ENCODE assay signal across 1 cellular context in genomic region chr17:81659038-81659437, GRCh38.
TF ChIP-seq lines count a peak whose summit lies in the region.

No MANE protein-coding gene starts in this region.

TF ChIP-seq in HepG2, 621 proteins besides CTCF, POLR2A, EP300 and RAD21 (continues in another document):
- no peak for TF ChIP-seq ZBTB3 (CRISPR knock-in tag; IDR thresholded peaks at IDR 0.05; ENCODE audit: borderline replicate concordance, low read depth)
- no peak for TF ChIP-seq RNF219 (CRISPR knock-in tag; IDR thresholded peaks at IDR 0.05)
- no peak for TF ChIP-seq MAFK (conservative IDR thresholded peaks at IDR 0.05 in 1 of 2, IDR thresholded peaks at IDR 0.05 in 1 of 2; ENCODE audit: low read length in 2 of 2)
- no peak for TF ChIP-seq SP1 (IDR thresholded peaks at IDR 0.05)
- TF ChIP-seq SP1 (CRISPR knock-in tag; IDR thresholded peaks at IDR 0.05) = no peak
- no peak for TF ChIP-seq GLMP (CRISPR knock-in tag; IDR thresholded peaks at IDR 0.05; ENCODE audit: borderline replicate concordance)
- TF ChIP-seq TRIM24 (CRISPR knock-in tag; IDR thresholded peaks at IDR 0.05) = no peak
- no peak for TF ChIP-seq RBAK (CRISPR knock-in tag; IDR thresholded peaks at IDR 0.05)
- no peak for TF ChIP-seq MYC (CRISPR knock-in tag; IDR thresholded peaks at IDR 0.05; ENCODE audit: borderline replicate concordance)
- no peak for TF ChIP-seq ZNF274 (CRISPR knock-in tag; IDR thresholded peaks at IDR 0.05)
- no peak for TF ChIP-seq ZFP36L1 (CRISPR knock-in tag; IDR thresholded peaks at IDR 0.05)
- no peak for TF ChIP-seq ELK4 (CRISPR knock-in tag; IDR thresholded peaks at IDR 0.05; ENCODE audit: borderline replicate concordance)
- no peak for TF ChIP-seq TEF (CRISPR knock-in tag; IDR thresholded peaks at IDR 0.05)
- TF ChIP-seq CAMTA2 (CRISPR knock-in tag; IDR thresholded peaks at IDR 0.05; ENCODE audit: borderline replicate concordance) = no peak
- TF ChIP-seq MXD4 (CRISPR knock-in tag; IDR thresholded peaks at IDR 0.05) = no peak
- TF ChIP-seq MTF1 (CRISPR knock-in tag; IDR thresholded peaks at IDR 0.05) = no peak
- TF ChIP-seq ARNTL (CRISPR knock-in tag; IDR thresholded peaks at IDR 0.05) = no peak
- TF ChIP-seq ELF4 (CRISPR knock-in tag; IDR thresholded peaks at IDR 0.05; ENCODE audit: borderline replicate concordance) = no peak
- TF ChIP-seq ATF4 (CRISPR knock-in tag; IDR thresholded peaks at IDR 0.05) = no peak
- peak; percentile 40; the same call in 1 of the 2 replicates for TF ChIP-seq SALL1 (CRISPR knock-in tag; IDR thresholded peaks at IDR 0.05)
- TF ChIP-seq HNF4A (CRISPR knock-in tag; IDR thresholded peaks at IDR 0.05) = peak; percentile 79
- TF ChIP-seq PRDM15 (CRISPR knock-in tag; IDR thresholded peaks at IDR 0.05) = no peak
- TF ChIP-seq ZNF710 (CRISPR knock-in tag; IDR thresholded peaks at IDR 0.05; ENCODE audit: borderline replicate concordance) = no peak
- no peak for TF ChIP-seq ZNF317 (CRISPR knock-in tag; IDR thresholded peaks at IDR 0.05)
- TF ChIP-seq ZNF800 (CRISPR knock-in tag; IDR thresholded peaks at IDR 0.05) = no peak
- no peak for TF ChIP-seq BCL6 (CRISPR knock-in tag; IDR thresholded peaks at IDR 0.05)
- TF ChIP-seq ZBTB14 (CRISPR knock-in tag; IDR thresholded peaks at IDR 0.05) = no peak
- no peak for TF ChIP-seq PAWR (CRISPR knock-in tag; IDR thresholded peaks at IDR 0.05; ENCODE audit: borderline replicate concordance)
- TF ChIP-seq SMAD3 (CRISPR knock-in tag; IDR thresholded peaks at IDR 0.05) = no peak
- no peak for TF ChIP-seq FOXO1 (CRISPR knock-in tag; IDR thresholded peaks at IDR 0.05)
- no peak for TF ChIP-seq ZNF672 (CRISPR knock-in tag; IDR thresholded peaks at IDR 0.05)
- no peak for TF ChIP-seq ZNF33B (CRISPR knock-in tag; IDR thresholded peaks at IDR 0.05)
- no peak for TF ChIP-seq TP53 (CRISPR knock-in tag; conservative IDR thresholded peaks at IDR 0.05)
- no peak for TF ChIP-seq ZNF766 (CRISPR knock-in tag; IDR thresholded peaks at IDR 0.05; ENCODE audit: borderline replicate concordance)
- no peak for TF ChIP-seq ZMAT3 (CRISPR knock-in tag; conservative IDR thresholded peaks at IDR 0.05)
- no peak for TF ChIP-seq HMGA1 (CRISPR knock-in tag; conservative IDR thresholded peaks at IDR 0.05)
- no peak for TF ChIP-seq ZBTB34 (CRISPR knock-in tag; IDR thresholded peaks at IDR 0.05)
- no peak for TF ChIP-seq MIER2 (CRISPR knock-in tag; IDR thresholded peaks at IDR 0.05)
- TF ChIP-seq THAP11 (CRISPR knock-in tag; IDR thresholded peaks at IDR 0.05) = no peak
- TF ChIP-seq TBL1XR1 (IDR thresholded peaks at IDR 0.05; ENCODE audit: borderline replicate concordance, low read length, partially characterized antibody) = peak; percentile 67
- TF ChIP-seq MTERF4 (CRISPR knock-in tag; IDR thresholded peaks at IDR 0.05) = no peak
- no peak for TF ChIP-seq TOPORS (CRISPR knock-in tag; IDR thresholded peaks at IDR 0.05)
- TF ChIP-seq MEF2D (CRISPR knock-in tag; IDR thresholded peaks at IDR 0.05) = peak; percentile 87
- TF ChIP-seq ZNF75D (CRISPR knock-in tag; IDR thresholded peaks at IDR 0.05; ENCODE audit: borderline replicate concordance) = no peak
- no peak for TF ChIP-seq GTF2F1 (IDR thresholded peaks at IDR 0.05; ENCODE audit: low read length)
- TF ChIP-seq TGIF2 (CRISPR knock-in tag; IDR thresholded peaks at IDR 0.05) = no peak
- TF ChIP-seq ZNF350 (CRISPR knock-in tag; IDR thresholded peaks at IDR 0.05; ENCODE audit: borderline replicate concordance, low read depth) = no peak
- TF ChIP-seq BORCS8-MEF2B (CRISPR knock-in tag; IDR thresholded peaks at IDR 0.05) = no peak
- no peak for TF ChIP-seq SOX6 (IDR thresholded peaks at IDR 0.05)
- TF ChIP-seq SOX6 (CRISPR knock-in tag; IDR thresholded peaks at IDR 0.05) = 0 out of 2 replicates have a peak, but pooled peaks have one; percentile 15
- no peak for TF ChIP-seq ZFP62 (CRISPR knock-in tag; IDR thresholded peaks at IDR 0.05)
- no peak for TF ChIP-seq ZBTB7A (CRISPR knock-in tag; IDR thresholded peaks at IDR 0.05)
- no peak for TF ChIP-seq TCF7L2 (IDR thresholded peaks at IDR 0.05; ENCODE audit: low read depth, low read length)
- TF ChIP-seq U2AF1 (optimal IDR thresholded peaks at IDR 0.05; ENCODE audit: low read depth, low read length) = no peak
- TF ChIP-seq HOXA7 (CRISPR knock-in tag; IDR thresholded peaks at IDR 0.05) = no peak
- TF ChIP-seq AGO2 (optimal IDR thresholded peaks at IDR 0.05; ENCODE audit: low read depth, low read length) = no peak
- no peak for TF ChIP-seq ZNF570 (CRISPR knock-in tag; IDR thresholded peaks at IDR 0.05; ENCODE audit: borderline replicate concordance)
- TF ChIP-seq FOXK2 (IDR thresholded peaks at IDR 0.05) = no peak
